In the genomic region with DNA sequence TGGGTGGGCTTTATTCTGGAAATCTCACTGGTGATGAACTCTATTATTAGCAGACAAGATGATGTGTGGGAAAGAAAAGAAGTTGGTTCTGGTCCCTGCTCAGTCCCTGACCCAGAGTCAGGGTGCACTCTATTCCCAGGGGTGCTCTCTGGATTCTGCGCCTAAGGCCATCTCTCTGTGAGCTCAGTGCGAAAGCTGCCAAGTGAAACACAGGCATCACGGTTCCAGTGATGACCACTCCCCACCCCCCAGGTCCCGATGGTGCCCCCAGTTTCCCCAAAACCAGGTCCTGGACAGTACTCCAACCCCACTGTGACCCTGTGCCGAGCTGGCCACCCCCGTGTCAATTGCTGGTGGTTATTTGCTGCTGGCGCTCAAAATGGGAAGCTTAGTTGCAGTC, we compare ENCODE assay signal across 21 cellular contexts.
"Had no signal": no experiment of that assay in that cellular context is flagged by ENCODE, and none has a peak within 500 bp of the region (broad histone marks: within the 10 kb centered on the region; RNA-seq: fewer than 3 reads in every experiment).

No MANE protein-coding gene starts in this region.

- H3K9me3 Mint-ChIP-seq: activated B cell treated with CpG ODN at 0.5 μM for 24 hours; activated naive CD4-positive, alpha-beta T cell treated with anti-CD3 and anti-CD28 coated beads, Interleukin-2, amount 50 U/mL, for 24 hours; naive thymus-derived CD4-positive, alpha-beta T cell had no signal

- H3K4me3 ChIP-seq: lung, upper lobe of left lung had no signal

- H3K4me1 ChIP-seq: foreskin keratinocyte had no signal

- ATAC-seq: activated CD4-positive, alpha-beta T cell treated with anti-CD3 and anti-CD28 coated beads for 36 hours; activated T-cell treated with anti-CD3 and anti-CD28 coated beads, Interleukin-2, amount 50 U/mL, for 72 hours; foreskin keratinocyte; naive thymus-derived CD4-positive, alpha-beta T cell had no signal

- H3K27ac Mint-ChIP-seq: activated B cell treated with CpG ODN at 0.5 μM for 24 hours; activated CD4-positive, alpha-beta T cell treated with anti-CD3 and anti-CD28 coated beads for 36 hours; activated naive CD4-positive, alpha-beta T cell treated with anti-CD3 and anti-CD28 coated beads, Interleukin-2, amount 50 U/mL, for 24 hours; activated T-cell treated with anti-CD3 and anti-CD28 coated beads, Interleukin-2, amount 50 U/mL, for 72 hours; brain; naive thymus-derived CD4-positive, alpha-beta T cell had no signal

- H3K4me1 Mint-ChIP-seq: activated B cell treated with CpG ODN at 0.5 μM for 24 hours; activated CD4-positive, alpha-beta T cell treated with anti-CD3 and anti-CD28 coated beads for 36 hours; activated naive CD4-positive, alpha-beta T cell treated with anti-CD3 and anti-CD28 coated beads, Interleukin-2, amount 50 U/mL, for 24 hours; naive thymus-derived CD4-positive, alpha-beta T cell had no signal

- H3K27me3 ChIP-seq: foreskin keratinocyte, upper lobe of left lung had no signal

- H3K9me3 ChIP-seq: upper lobe of left lung had no signal

- DNase-seq: activated B cell treated with CpG ODN at 0.5 μM for 24 hours; activated CD4-positive, alpha-beta T cell treated with anti-CD3 and anti-CD28 coated beads for 36 hours; activated CD4-positive, alpha-beta T cell treated with anti-CD3 and anti-CD28 coated beads, Interleukin-2, amount 50 U/mL, for 48 hours; activated gamma-delta T cell; activated T-cell treated with anti-CD3 and anti-CD28 coated beads, Interleukin-2, amount 50 U/mL, for 72 hours; aorta; caudate nucleus; dermis blood vessel endothelial cell; effector CD8-positive, alpha-beta T cell; foreskin keratinocyte; hippocampal formation; naive thymus-derived CD4-positive, alpha-beta T cell; stimulated activated CD4-positive, alpha-beta T cell treated with anti-CD3 and anti-CD28 coated beads, Interleukin-4, amount 100 ng/mL, for 1 hour; stimulated activated naive CD4-positive, alpha-beta T cell; T-helper 1 cell; T-helper 9 cell had no signal

- H3K27ac ChIP-seq: foreskin keratinocyte, upper lobe of left lung had no signal

- H3K36me3 Mint-ChIP-seq: activated naive CD4-positive, alpha-beta T cell treated with anti-CD3 and anti-CD28 coated beads, Interleukin-2, amount 50 U/mL, for 24 hours; brain; naive thymus-derived CD4-positive, alpha-beta T cell had no signal

- H3K4me3 Mint-ChIP-seq: activated B cell treated with CpG ODN at 0.5 μM for 24 hours; activated CD4-positive, alpha-beta T cell treated with anti-CD3 and anti-CD28 coated beads for 36 hours; activated naive CD4-positive, alpha-beta T cell treated with anti-CD3 and anti-CD28 coated beads, Interleukin-2, amount 50 U/mL, for 24 hours; activated T-cell treated with anti-CD3 and anti-CD28 coated beads, Interleukin-2, amount 50 U/mL, for 72 hours; brain; naive thymus-derived CD4-positive, alpha-beta T cell; neural crest cell had no signal

- H3K36me3 ChIP-seq: upper lobe of left lung had no signal
